Comparison of ENCODE assay signal across 38 cellular contexts in genomic region chrX:30955687-30956086, GRCh38.
"Had no signal": no experiment of that assay in that cellular context is flagged by ENCODE, and none has a peak within 500 bp of the region (broad histone marks: within the 10 kb centered on the region; RNA-seq: fewer than 3 reads in every experiment).

No MANE protein-coding gene starts in this region.

- H3K36me3 ChIP-seq: adrenal gland, cardiac muscle cell had no signal

- H3K27me3 Mint-ChIP-seq: activated B cell treated with CpG ODN at 0.5 μM for 24 hours; activated CD4-positive, alpha-beta memory T cell treated with anti-CD3 and anti-CD28 coated beads for 36 hours; activated CD4-positive, alpha-beta T cell treated with anti-CD3 and anti-CD28 coated beads, Interleukin-2, amount 10 ng/mL, durations not matched to agents 24 days and 14 days; activated CD8-positive, alpha-beta T cell treated with anti-CD3 and anti-CD28 coated beads for 36 hours; activated naive CD8-positive, alpha-beta T cell treated with anti-CD3 and anti-CD28 coated beads for 36 hours; activated T-helper 17 cell treated with anti-CD3 and anti-CD28 coated beads, Interleukin-2, amount 50 U/mL, for 72 hours; brain; central memory CD8-positive, alpha-beta T cell had no signal

- H3K27ac ChIP-seq: adrenal gland, cardiac muscle cell, VCaP had no signal

- H3K4me3 Mint-ChIP-seq: activated B cell treated with CpG ODN at 0.5 μM for 24 hours; activated CD4-positive, alpha-beta memory T cell treated with anti-CD3 and anti-CD28 coated beads for 36 hours; activated CD4-positive, alpha-beta T cell treated with anti-CD3 and anti-CD28 coated beads, Interleukin-2, amount 10 ng/mL, durations not matched to agents 24 days and 14 days; activated CD8-positive, alpha-beta T cell treated with anti-CD3 and anti-CD28 coated beads for 36 hours; activated naive CD4-positive, alpha-beta T cell treated with anti-CD3 and anti-CD28 coated beads for 36 hours; activated naive CD8-positive, alpha-beta T cell treated with anti-CD3 and anti-CD28 coated beads for 36 hours; activated T-cell treated with anti-CD3 and anti-CD28 coated beads, Interleukin-2, amount 50 U/mL, for 4 hours; activated T-cell treated with anti-CD3 and anti-CD28 coated beads, Interleukin-2, amount 50 U/mL, for 72 hours; activated T-helper 1 cell treated with anti-CD3 and anti-CD28 coated beads, Interleukin-12 subunit alpha, Interleukin-12 subunit beta, Interleukin-2, Interleukin-4 antibody, amounts not matched to agents 30 ng/mL and 10 ng/mL and 1 ng/mL, durations not matched to agents 14 hours and 24 hours and 36 hours; activated T-helper 17 cell treated with anti-CD3 and anti-CD28 coated beads, Interleukin-2, amount 50 U/mL, for 72 hours; brain; central memory CD8-positive, alpha-beta T cell; T-helper 1 cell treated with Interleukin-12 subunit alpha and Interleukin-12 subunit beta and Interleukin-4 antibody, amounts not matched to agents 30 μg/mL and 1 μg/mL, for 36 hours; T-helper 2 cell treated with Interferon-gamma antibody and Interleukin-4, amounts not matched to agents 5 μg/mL and 100 μg/mL, for 36 hours had no signal

- H3K9me3 Mint-ChIP-seq: activated B cell treated with CpG ODN at 0.5 μM for 24 hours; activated CD4-positive, alpha-beta memory T cell treated with anti-CD3 and anti-CD28 coated beads for 36 hours; activated CD4-positive, alpha-beta T cell treated with anti-CD3 and anti-CD28 coated beads, Interleukin-2, amount 10 ng/mL, durations not matched to agents 24 days and 14 days; activated CD8-positive, alpha-beta T cell treated with anti-CD3 and anti-CD28 coated beads for 36 hours; activated naive CD4-positive, alpha-beta T cell treated with anti-CD3 and anti-CD28 coated beads for 36 hours; activated naive CD4-positive, alpha-beta T cell treated with anti-CD3 and anti-CD28 coated beads, Interleukin-2, amount 50 U/mL, for 72 hours; activated T-cell treated with anti-CD3 and anti-CD28 coated beads, Interleukin-2, amount 50 U/mL, for 4 hours; activated T-helper 1 cell treated with anti-CD3 and anti-CD28 coated beads, Interleukin-12 subunit alpha, Interleukin-12 subunit beta, Interleukin-2, Interleukin-4 antibody, amounts not matched to agents 30 ng/mL and 10 ng/mL and 1 ng/mL, durations not matched to agents 14 hours and 24 hours and 36 hours; activated T-helper 17 cell treated with anti-CD3 and anti-CD28 coated beads, Interleukin-2, amount 50 U/mL, for 72 hours; central memory CD8-positive, alpha-beta T cell; T-helper 1 cell treated with Interleukin-12 subunit alpha and Interleukin-12 subunit beta and Interleukin-4 antibody, amounts not matched to agents 30 μg/mL and 1 μg/mL, for 36 hours; T-helper 2 cell treated with Interferon-gamma antibody and Interleukin-4, amounts not matched to agents 5 μg/mL and 100 μg/mL, for 36 hours had no signal

- H3K4me1 Mint-ChIP-seq: activated B cell treated with CpG ODN at 0.5 μM for 24 hours; activated CD4-positive, alpha-beta T cell treated with anti-CD3 and anti-CD28 coated beads, Interleukin-2, amount 10 ng/mL, durations not matched to agents 24 days and 14 days; activated naive CD8-positive, alpha-beta T cell treated with anti-CD3 and anti-CD28 coated beads for 36 hours; activated T-helper 17 cell treated with anti-CD3 and anti-CD28 coated beads, Interleukin-2, amount 50 U/mL, for 72 hours; brain; central memory CD8-positive, alpha-beta T cell had no signal

- H3K9me3 ChIP-seq: adrenal gland had no signal

- DNase-seq: activated B cell treated with CpG ODN at 0.5 μM for 24 hours; activated CD4-positive, alpha-beta memory T cell treated with anti-CD3 and anti-CD28 coated beads for 36 hours; activated CD4-positive, alpha-beta T cell treated with anti-CD3 and anti-CD28 coated beads for 4 hours; activated CD4-positive, alpha-beta T cell treated with anti-CD3 and anti-CD28 coated beads, Interleukin-2, amount 10 ng/mL, durations not matched to agents 24 days and 14 days; activated CD4-positive, alpha-beta T cell treated with anti-CD3 and anti-CD28 coated beads, Interleukin-2, amount 50 U/mL, for 1 hour; activated CD4-positive, alpha-beta T cell treated with anti-CD3 and anti-CD28 coated beads, Interleukin-2, amount 50 U/mL, for 4 hours; activated CD4-positive, CD25-positive, alpha-beta regulatory T cell treated with anti-CD3 and anti-CD28 coated beads, Interleukin-2, amount 50 U/mL, for 72 hours; activated CD8-positive, alpha-beta memory T cell treated with anti-CD3 and anti-CD28 coated beads, Interleukin-2, amount 50 U/mL, for 4 hours; activated CD8-positive, alpha-beta T cell treated with anti-CD3 and anti-CD28 coated beads for 36 hours; activated effector memory CD4-positive, alpha-beta T cell treated with anti-CD3 and anti-CD28 coated beads, Interleukin-2, amount 50 U/mL, for 16 hours; activated gamma-delta T cell treated with Interleukin-2 at 50 U/mL for 16 hours; activated naive CD4-positive, alpha-beta T cell; activated naive CD4-positive, alpha-beta T cell treated with anti-CD3 and anti-CD28 coated beads for 36 hours; activated naive CD4-positive, alpha-beta T cell treated with anti-CD3 and anti-CD28 coated beads, Interleukin-2, amount 50 U/mL, for 16 hours; activated naive CD8-positive, alpha-beta T cell treated with anti-CD3 and anti-CD28 coated beads for 36 hours; activated T-cell treated with anti-CD3 and anti-CD28 coated beads for 4 hours; activated T-cell treated with anti-CD3 and anti-CD28 coated beads, Interleukin-2, amount 50 U/mL, for 1 hour; activated T-cell treated with anti-CD3 and anti-CD28 coated beads, Interleukin-2, amount 50 U/mL, for 4 hours; activated T-cell treated with anti-CD3 and anti-CD28 coated beads, Interleukin-2, amount 50 U/mL, for 72 hours; adrenal gland; amniotic stem cell; aorta; caudate nucleus; cerebellar nuclear complex; T-helper 1 cell; T-helper 2 cell; T-helper 9 cell had no signal

- H3K4me1 ChIP-seq: adrenal gland had no signal

- H3K27ac Mint-ChIP-seq: activated B cell treated with CpG ODN at 0.5 μM for 24 hours; activated CD4-positive, alpha-beta memory T cell treated with anti-CD3 and anti-CD28 coated beads for 36 hours; activated CD4-positive, alpha-beta T cell treated with anti-CD3 and anti-CD28 coated beads, Interleukin-2, amount 10 ng/mL, durations not matched to agents 24 days and 14 days; activated CD8-positive, alpha-beta T cell treated with anti-CD3 and anti-CD28 coated beads for 36 hours; activated naive CD4-positive, alpha-beta T cell treated with anti-CD3 and anti-CD28 coated beads for 36 hours; activated naive CD4-positive, alpha-beta T cell treated with anti-CD3 and anti-CD28 coated beads, Interleukin-2, amount 50 U/mL, for 72 hours; activated naive CD8-positive, alpha-beta T cell treated with anti-CD3 and anti-CD28 coated beads for 36 hours; activated T-cell treated with anti-CD3 and anti-CD28 coated beads, Interleukin-2, amount 50 U/mL, for 72 hours; activated T-helper 1 cell treated with anti-CD3 and anti-CD28 coated beads, Interleukin-12 subunit alpha, Interleukin-12 subunit beta, Interleukin-2, Interleukin-4 antibody, amounts not matched to agents 30 ng/mL and 10 ng/mL and 1 ng/mL, durations not matched to agents 14 hours and 24 hours and 36 hours; activated T-helper 17 cell treated with anti-CD3 and anti-CD28 coated beads, Interleukin-2, amount 50 U/mL, for 72 hours; brain; T-helper 1 cell treated with Interleukin-12 subunit alpha and Interleukin-12 subunit beta and Interleukin-4 antibody, amounts not matched to agents 30 μg/mL and 1 μg/mL, for 36 hours; T-helper 2 cell treated with Interferon-gamma antibody and Interleukin-4, amounts not matched to agents 5 μg/mL and 100 μg/mL, for 36 hours had no signal

- FAIRE-seq: bronchial epithelial cell, TTC549 had no signal

- ATAC-seq: activated CD8-positive, alpha-beta T cell treated with anti-CD3 and anti-CD28 coated beads for 36 hours; activated naive CD4-positive, alpha-beta T cell treated with anti-CD3 and anti-CD28 coated beads, Interleukin-2, amount 50 U/mL, for 72 hours; activated T-cell treated with anti-CD3 and anti-CD28 coated beads, Interleukin-2, amount 50 U/mL, for 4 hours; activated T-cell treated with anti-CD3 and anti-CD28 coated beads, Interleukin-2, amount 50 U/mL, for 72 hours; activated T-helper 17 cell treated with anti-CD3 and anti-CD28 coated beads, Interleukin-2, amount 50 U/mL, for 72 hours had no signal

- H3K36me3 Mint-ChIP-seq: activated CD4-positive, alpha-beta memory T cell treated with anti-CD3 and anti-CD28 coated beads for 36 hours; activated naive CD4-positive, alpha-beta T cell treated with anti-CD3 and anti-CD28 coated beads, Interleukin-2, amount 50 U/mL, for 72 hours; activated naive CD8-positive, alpha-beta T cell treated with anti-CD3 and anti-CD28 coated beads for 36 hours; brain had no signal

- H3K4me3 ChIP-seq: adrenal gland, cardiac muscle cell had no signal

- H3K27me3 ChIP-seq: adrenal gland, cardiac muscle cell had no signal
